ENCODE assay signal across 24 cellular contexts in genomic region chr5:95986937-95987520, GRCh38. TPM values are rescaled to one million over a fixed set of nuclear protein-coding genes. Genes with fewer than 3 reads are reported as not detected.
DNase-seq lines count a peak whose midpoint lies in the region; ATAC-seq and TF ChIP-seq lines count a peak whose summit lies in the region.
"Had no signal": no experiment of that assay in that cellular context is flagged by ENCODE, and none has a peak within 500 bp of the region (broad histone marks: within the 10 kb centered on the region; RNA-seq: fewer than 3 reads in every experiment).

No MANE protein-coding gene starts in this region.

- BruUV-seq in PC-3 (replicated peaks; lab: Mats Ljungman, UMichigan): no TSS peak

- H3K36me3 Mint-ChIP-seq in neural progenitor cell: no peaks in the 10 kb centered on the region
- H3K36me3 Mint-ChIP-seq: activated CD8-positive, alpha-beta memory T cell treated with anti-CD3 and anti-CD28 coated beads, Interleukin-2, amount 10 ng/mL, durations not matched to agents 7 days and 5 days; CD8-positive, alpha-beta memory T cell; mesothelial cell of epicardium; natural killer cell treated with Interleukin-12 subunit alpha and Interleukin-12 subunit beta and Interleukin-15 and Interleukin-18, amount 100 ng/mL, for 72 hours had no signal

- no peaks in the 10 kb centered on the region for H3K9me2 ChIP-seq in PC-3 (replicated peaks; ENCODE audit: low read length)

- no peaks in the 10 kb centered on the region for H3F3A ChIP-seq in neural progenitor cell (ENCODE audit: low read depth)
- H3F3A ChIP-seq in PC-3 (ENCODE audit: low read length, unreplicated experiment): no peaks in the 10 kb centered on the region

- H3K4me2 ChIP-seq in neural progenitor cell (no peak overlapping the region), PC-3 (ENCODE audit: low read length) (no peak overlapping the region)

- no peak for TF ChIP-seq CTCF in ascending aorta (IDR thresholded peaks at IDR 0.05)
- no peak for TF ChIP-seq CTCF in left ventricle myocardium inferior (IDR thresholded peaks at IDR 0.05; ENCODE audit: borderline replicate concordance)
- TF ChIP-seq CTCF in neural progenitor cell (IDR thresholded peaks at IDR 0.05): no peak
- TF ChIP-seq CTCF in PC-3 (conservative IDR thresholded peaks at IDR 0.05; ENCODE audit: low read depth, low read length): no peak

- H3K4me3 ChIP-seq in HUES48 (ENCODE audit: low read depth, low read length) (no peak overlapping the region), ascending aorta (no peak overlapping the region), left ventricle myocardium inferior (no peak overlapping the region), neural progenitor cell (no peak overlapping the region), PC-3 (ENCODE audit: low read length) (no peak overlapping the region)
- H3K4me3 ChIP-seq: breast epithelium, transverse colon had no signal

- intact Hi-C loops in ascending aorta (cut with DNase I) (no loop called here), left ventricle myocardium inferior (cut with micrococcal nuclease) (no loop called here), PC-3 (cut with micrococcal nuclease) (no loop called here)

- H3K36me3 ChIP-seq in HUES48 (ENCODE audit: control insufficient read depth, insufficient read depth, low read length) (no peaks in the 10 kb centered on the region), ascending aorta (no peaks in the 10 kb centered on the region), left ventricle myocardium inferior (no peaks in the 10 kb centered on the region), neural progenitor cell (no peaks in the 10 kb centered on the region), PC-3 (ENCODE audit: low read depth, low read length) (no peaks in the 10 kb centered on the region)
- H3K36me3 ChIP-seq: breast epithelium, transverse colon had no signal

- H3K4me1 ChIP-seq in HUES48 (ENCODE audit: control insufficient read depth, insufficient read depth, low read length): no peaks in the 10 kb centered on the region
- peaks cover 5 to 20% of the 10 kb centered on the region in 2 donors for H3K4me1 ChIP-seq in ascending aorta
- H3K4me1 ChIP-seq in left ventricle myocardium inferior: peaks cover 61% of the 10 kb centered on the region
- no peaks in the 10 kb centered on the region for H3K4me1 ChIP-seq in neural progenitor cell
- peaks cover 6% of the 10 kb centered on the region; the same call in 1 of the 2 replicates for H3K4me1 ChIP-seq in PC-3 (ENCODE audit: insufficient read depth, low read length)
- H3K4me1 ChIP-seq: breast epithelium had no signal

- ATAC-seq in HG02763 (IDR thresholded peaks at IDR 0.05; ENCODE audit: unreplicated experiment) (no peak), HG03097 (IDR thresholded peaks at IDR 0.05; ENCODE audit: low FRiP score, unreplicated experiment) (no peak), PC-3 (no peak)
- ATAC-seq: activated CD8-positive, alpha-beta memory T cell treated with anti-CD3 and anti-CD28 coated beads, Interleukin-2, amount 10 ng/mL, durations not matched to agents 7 days and 5 days; natural killer cell treated with Interleukin-12 subunit alpha and Interleukin-12 subunit beta and Interleukin-15 and Interleukin-18, amount 100 ng/mL, for 72 hours had no signal

- no peaks in the 10 kb centered on the region for H3K9me3 Mint-ChIP-seq in neural progenitor cell
- H3K9me3 Mint-ChIP-seq: activated CD4-positive, alpha-beta T cell treated with anti-CD3 and anti-CD28 coated beads, Interleukin-2, amount 10 ng/mL, durations not matched to agents 24 days and 14 days; CD8-positive, alpha-beta memory T cell; mesothelial cell of epicardium; natural killer cell treated with Interleukin-12 subunit alpha and Interleukin-12 subunit beta and Interleukin-15 and Interleukin-18, amount 100 ng/mL, for 72 hours had no signal

- peaks cover 3% of the 10 kb centered on the region for H3K4me1 Mint-ChIP-seq in neural progenitor cell
- H3K4me1 Mint-ChIP-seq: activated CD4-positive, alpha-beta T cell treated with anti-CD3 and anti-CD28 coated beads, Interleukin-2, amount 10 ng/mL, durations not matched to agents 24 days and 14 days; activated CD8-positive, alpha-beta memory T cell treated with anti-CD3 and anti-CD28 coated beads, Interleukin-2, amount 10 ng/mL, durations not matched to agents 7 days and 5 days; CD8-positive, alpha-beta memory T cell had no signal

- H3K9me3 ChIP-seq in HUES48 (ENCODE audit: control insufficient read depth, insufficient read depth, low read length): no peaks in the 10 kb centered on the region
- no peaks in the 10 kb centered on the region for H3K9me3 ChIP-seq in ascending aorta
- H3K9me3 ChIP-seq in left ventricle myocardium inferior (replicated peaks): no peaks in the 10 kb centered on the region
- no peaks in the 10 kb centered on the region for H3K9me3 ChIP-seq in neural progenitor cell (ENCODE audit: low read depth)
- H3K9me3 ChIP-seq in PC-3 (ENCODE audit: low read length): no peaks in the 10 kb centered on the region
- H3K9me3 ChIP-seq: breast epithelium, transverse colon had no signal

- no peaks in the 10 kb centered on the region for H3K27me3 Mint-ChIP-seq in neural progenitor cell (ENCODE audit: insufficient read depth, low read depth)
- H3K27me3 Mint-ChIP-seq: activated CD4-positive, alpha-beta T cell treated with anti-CD3 and anti-CD28 coated beads, Interleukin-2, amount 10 ng/mL, durations not matched to agents 24 days and 14 days had no signal

- H3K27me3 ChIP-seq in HUES48 (ENCODE audit: control insufficient read depth, insufficient read depth, low read length) (no peaks in the 10 kb centered on the region), ascending aorta (no peaks in the 10 kb centered on the region), left ventricle myocardium inferior (ENCODE audit: low read depth) (no peaks in the 10 kb centered on the region), neural progenitor cell (no peaks in the 10 kb centered on the region), PC-3 (ENCODE audit: low read length) (no peaks in the 10 kb centered on the region)
- H3K27me3 ChIP-seq: breast epithelium, transverse colon had no signal

- no peak overlapping the region for H2AFZ ChIP-seq in neural progenitor cell (replicated peaks)
- H2AFZ ChIP-seq in PC-3 (ENCODE audit: low read length): no peak overlapping the region

- H3K4me3 Mint-ChIP-seq in neural progenitor cell: no peak overlapping the region
- H3K4me3 Mint-ChIP-seq: activated CD4-positive, alpha-beta T cell treated with anti-CD3 and anti-CD28 coated beads, Interleukin-2, amount 10 ng/mL, durations not matched to agents 24 days and 14 days; activated CD8-positive, alpha-beta memory T cell treated with anti-CD3 and anti-CD28 coated beads, Interleukin-2, amount 10 ng/mL, durations not matched to agents 7 days and 5 days; CD8-positive, alpha-beta memory T cell; mesothelial cell of epicardium; natural killer cell treated with Interleukin-12 subunit alpha and Interleukin-12 subunit beta and Interleukin-15 and Interleukin-18, amount 100 ng/mL, for 72 hours had no signal

- CTCF ChIA-PET in PC-3 (lab: Charles Lee): no interaction called here

- H3K27ac ChIP-seq in HUES48 (ENCODE audit: low read depth, low read length): peak overlapping the region; percentile 46
- peak overlapping the region; percentile 68 to 84 for H3K27ac ChIP-seq in ascending aorta
- peak overlapping the region; percentile 45 for H3K27ac ChIP-seq in left ventricle myocardium inferior (replicated peaks)
- no peak overlapping the region for H3K27ac ChIP-seq in neural progenitor cell
- H3K27ac ChIP-seq in PC-3 (ENCODE audit: low read length): no peak overlapping the region
- H3K27ac ChIP-seq: breast epithelium, epithelial cell of prostate, transverse colon had no signal

- H3K9ac ChIP-seq in HUES48 (ENCODE audit: low read depth, low read length) (no peak overlapping the region), neural progenitor cell (no peak overlapping the region), PC-3 (ENCODE audit: low read length) (no peak overlapping the region)

- peak overlapping the region; percentile 33 for H3K27ac Mint-ChIP-seq in neural progenitor cell
- H3K27ac Mint-ChIP-seq: activated CD4-positive, alpha-beta T cell treated with anti-CD3 and anti-CD28 coated beads, Interleukin-2, amount 10 ng/mL, durations not matched to agents 24 days and 14 days; activated CD8-positive, alpha-beta memory T cell treated with anti-CD3 and anti-CD28 coated beads, Interleukin-2, amount 10 ng/mL, durations not matched to agents 7 days and 5 days; CD8-positive, alpha-beta memory T cell; mesothelial cell of epicardium; natural killer cell treated with Interleukin-12 subunit alpha and Interleukin-12 subunit beta and Interleukin-15 and Interleukin-18, amount 100 ng/mL, for 72 hours had no signal

- H4K20me1 ChIP-seq in neural progenitor cell (ENCODE audit: low read depth): no peaks in the 10 kb centered on the region
- no peaks in the 10 kb centered on the region for H4K20me1 ChIP-seq in PC-3 (ENCODE audit: low read length)

- H3K79me2 ChIP-seq in neural progenitor cell (ENCODE audit: low read depth) (no peaks in the 10 kb centered on the region), PC-3 (ENCODE audit: low read length) (no peaks in the 10 kb centered on the region)

- POLR2A ChIA-PET in PC-3 (lab: Charles Lee; ENCODE audit: unreplicated experiment): no interaction called here

- DNase-seq in ascending aorta (ENCODE audit: low spot score in 2 of 2): no peak
- no peak for DNase-seq in left ventricle myocardium inferior
- DNase-seq in neural progenitor cell (ENCODE audit: low spot score): no peak
- DNase-seq in NCI-H2227 (lab: John Stamatoyannopoulos, UW; ENCODE audit: unreplicated experiment): no peak
- no peak for DNase-seq in PC-3
- DNase-seq: activated CD4-positive, alpha-beta T cell treated with anti-CD3 and anti-CD28 coated beads, Interleukin-2, amount 10 ng/mL, durations not matched to agents 24 days and 14 days; activated CD8-positive, alpha-beta memory T cell treated with anti-CD3 and anti-CD28 coated beads, Interleukin-2, amount 10 ng/mL, durations not matched to agents 7 days and 5 days; CD8-positive, alpha-beta memory T cell; foreskin fibroblast; H7; hypothalamus; NCI-H1092 treated with DMSO at 0.1 percent for 48 hours; NCI-H2081 treated with DMSO at 0.1 percent for 48 hours; NCI-H446 treated with DMSO at 0.1 percent for 48 hours; stimulated activated CD4-positive, alpha-beta T cell treated with anti-CD3 and anti-CD28 coated beads, Interleukin-1b, Interleukin-23, amount 100 ng/mL, for 48 hours; stimulated activated naive CD4-positive, alpha-beta T cell; transverse colon had no signal

RNA-seq across cellular contexts. Expression of gene ELL2, which starts 25.4 kb away (rescaled TPM):
- total RNA-seq in ascending aorta (26.0 TPM), left ventricle myocardium inferior (21.0 TPM), neural progenitor cell (ENCODE audit: low replicate concordance) (9.3 and 14.2 TPM in 2 replicates), PC-3 (2014; rRNA removed) (72.2 and 82.4 TPM in 2 replicates)

Comparison
In these comparisons a context has a peak if more than half of its experiments do, and no peak if none do; other contexts are left out.
1. H3K27ac ChIP-seq: peak in HUES48 (single experiment), ascending aorta (2 of 2) and left ventricle myocardium inferior (single experiment); none in neural progenitor cell (single experiment) and PC-3 (single experiment).